Comparison of ENCODE assay signal across 16 cellular contexts in the genomic region with DNA sequence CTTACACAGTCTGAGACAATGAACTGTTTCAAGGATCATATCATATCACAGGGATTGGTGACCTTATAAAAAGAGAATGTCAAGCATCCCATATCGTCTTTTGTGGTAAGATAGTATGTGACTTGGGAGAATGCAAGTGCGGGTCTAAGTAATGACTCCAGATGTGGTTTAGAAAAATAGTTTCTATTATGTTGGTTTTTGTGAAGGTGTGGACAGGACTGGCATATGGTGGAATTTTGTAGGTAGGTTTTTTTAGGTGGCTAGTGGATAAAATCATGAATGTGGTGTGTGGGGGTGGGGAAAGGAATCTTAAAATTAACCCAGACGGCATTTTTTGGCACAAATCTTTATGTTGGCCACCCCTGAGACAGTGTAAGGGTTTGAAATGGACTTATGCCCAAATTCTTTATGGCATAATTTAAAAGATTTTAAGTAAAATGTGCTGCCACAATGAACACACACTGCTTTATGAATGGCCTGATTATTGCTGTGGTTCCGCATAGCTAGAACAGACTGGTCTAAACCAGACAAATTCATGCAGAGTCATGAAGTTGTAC.
DNase-seq lines count a peak whose midpoint lies in the region; FAIRE-seq and TF ChIP-seq lines count a peak whose summit lies in the region.
"Had no signal": no experiment of that assay in that cellular context is flagged by ENCODE, and none has a peak within 500 bp of the region (broad histone marks: within the 10 kb centered on the region; RNA-seq: fewer than 3 reads in every experiment).

No MANE protein-coding gene starts in this region.

- H3K4me3 ChIP-seq in bronchial epithelial cell (ENCODE audit: low read depth, low read length) (no peak overlapping the region), mesodermal cell (ENCODE audit: extremely low read depth, insufficient read depth, low read length, poor library complexity, severe bottlenecking) (no peak overlapping the region)
- H3K4me3 ChIP-seq: BLaER1, vagina had no signal

- no peaks in the 10 kb centered on the region for H3K27me3 ChIP-seq in bronchial epithelial cell (ENCODE audit: control insufficient read depth, insufficient read depth, low read length)
- H3K27me3 ChIP-seq: BLaER1, vagina had no signal

- no peak for FAIRE-seq in bronchial epithelial cell (lab: Jason Lieb, UNC)
- FAIRE-seq: G401.6 had no signal

- DNase-seq in AG08395 (ENCODE audit: low spot score) (peak; percentile 61), HT1080 (ENCODE audit: low read depth) (peak; percentile 79), bronchial epithelial cell (ENCODE audit: low read depth) (peak; percentile 5), SK-N-DZ (ENCODE audit: low spot score) (no peak), NCI-H1930 (lab: John Stamatoyannopoulos, UW) (no peak), T-helper 2 cell (no peak)
- DNase-seq in activated T-cell treated with anti-CD3 and anti-CD28 coated beads, Interleukin-2, amount 50 U/mL, for 48 hours: no peak
- DNase-seq: activated T-cell treated with anti-CD3 and anti-CD28 coated beads, Interleukin-2, amount 50 U/mL, for 24 hours; immature natural killer cell; natural killer cell; NCI-H510A treated with DMSO at 0.1 percent for 48 hours had no signal

- H3K36me3 ChIP-seq in bronchial epithelial cell (ENCODE audit: control insufficient read depth, insufficient read depth, low read length) (no peaks in the 10 kb centered on the region), mesodermal cell (ENCODE audit: control insufficient read depth, insufficient read depth, low read length) (no peaks in the 10 kb centered on the region)
- H3K36me3 ChIP-seq: BLaER1, vagina had no signal

- H3K9me3 ChIP-seq in mesodermal cell (ENCODE audit: control insufficient read depth, low read length): peaks cover 12% of the 10 kb centered on the region
- H3K9me3 ChIP-seq: BLaER1, vagina had no signal

- H3K27ac ChIP-seq in mesodermal cell (ENCODE audit: low read depth, low read length, severe bottlenecking): peak overlapping the region; percentile 95
- H3K27ac ChIP-seq: BLaER1, RWPE1, vagina had no signal

- H3K4me1 ChIP-seq in mesodermal cell (ENCODE audit: control insufficient read depth, insufficient read depth, low read length, poor library complexity, severe bottlenecking): peaks cover 39% of the 10 kb centered on the region
- H3K4me1 ChIP-seq: BLaER1, vagina had no signal

- 43 to 57% methylated on average over 3 of the region's 4 CpGs for WGBS in mesodermal cell (ENCODE audit: insufficient coverage in 2 of 2), 2 experiments

- TF ChIP-seq CTCF in bronchial epithelial cell (IDR thresholded peaks at IDR 0.05; ENCODE audit: insufficient read depth, low read length, severe bottlenecking): no peak

Comparison
In these comparisons a context has a peak if more than half of its experiments do, and no peak if none do; other contexts are left out.
1. DNase-seq: peak in AG08395 (single experiment), HT1080 (single experiment) and bronchial epithelial cell (single experiment); none in SK-N-DZ (single experiment), NCI-H1930 (0 of 2), activated T-cell treated with anti-CD3 and anti-CD28 coated beads, Interleukin-2, amount 50 U/mL, for 48 hours (0 of 2) and T-helper 2 cell (0 of 5).